ENCODE assay signal across 1 cellular context in the genomic region with DNA sequence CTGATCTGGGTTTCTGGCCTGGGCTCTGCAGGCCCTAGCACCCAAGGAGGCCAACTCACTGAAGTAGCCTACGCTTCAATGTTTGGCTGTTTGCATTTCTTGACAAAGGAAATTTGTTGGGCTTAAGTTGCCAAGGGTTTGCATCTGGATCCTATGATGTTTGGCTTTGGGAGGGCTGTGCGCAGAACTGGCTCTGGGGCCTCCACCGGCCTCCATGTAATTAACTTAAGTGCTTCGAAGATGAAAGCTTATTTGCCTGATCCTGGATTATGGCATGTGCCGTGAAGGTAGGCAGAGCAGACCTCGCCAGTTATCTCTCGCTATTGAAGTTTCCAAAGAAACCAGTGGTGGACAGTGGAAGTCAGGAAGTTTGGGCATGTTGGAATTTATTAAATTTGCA.
TF ChIP-seq lines count a peak whose summit lies in the region.

No MANE protein-coding gene starts in this region.

TF ChIP-seq in H1, 55 proteins besides CTCF, POLR2A, EP300 and RAD21:
- no peak for TF ChIP-seq RXRA (IDR thresholded peaks at IDR 0.05; ENCODE audit: insufficient read depth, low read depth, low read length)
- no peak for TF ChIP-seq KDM5A (IDR thresholded peaks at IDR 0.05; ENCODE audit: low read length)
- no peak for TF ChIP-seq SP1 (IDR thresholded peaks at IDR 0.05; ENCODE audit: low read depth, low read length)
- TF ChIP-seq SP2 (IDR thresholded peaks at IDR 0.05; ENCODE audit: low read length): no peak
- no peak for TF ChIP-seq ZNF274 (IDR thresholded peaks at IDR 0.05; ENCODE audit: borderline replicate concordance, extremely low read depth, low read length)
- TF ChIP-seq, protein P1, sequence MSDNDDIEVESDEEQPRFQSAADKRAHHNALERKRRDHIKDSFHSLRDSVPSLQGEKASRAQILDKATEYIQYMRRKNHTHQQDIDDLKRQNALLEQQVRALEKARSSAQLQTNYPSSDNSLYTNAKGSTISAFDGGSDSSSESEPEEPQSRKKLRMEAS (IDR thresholded peaks at IDR 0.05): 0 out of 2 replicates have a peak, but pooled peaks have one; percentile 31
- no peak for TF ChIP-seq POLR2AphosphoS5 (IDR thresholded peaks at IDR 0.05; ENCODE audit: low read depth, low read length)
- TF ChIP-seq BRCA1 (IDR thresholded peaks at IDR 0.05; ENCODE audit: low read depth, low read length): no peak
- no peak for TF ChIP-seq CBX8 (IDR thresholded peaks at IDR 0.05; ENCODE audit: borderline replicate concordance, low read depth, low read length)
